Comparison of ENCODE assay signal across 9 cellular contexts in the genomic region with DNA sequence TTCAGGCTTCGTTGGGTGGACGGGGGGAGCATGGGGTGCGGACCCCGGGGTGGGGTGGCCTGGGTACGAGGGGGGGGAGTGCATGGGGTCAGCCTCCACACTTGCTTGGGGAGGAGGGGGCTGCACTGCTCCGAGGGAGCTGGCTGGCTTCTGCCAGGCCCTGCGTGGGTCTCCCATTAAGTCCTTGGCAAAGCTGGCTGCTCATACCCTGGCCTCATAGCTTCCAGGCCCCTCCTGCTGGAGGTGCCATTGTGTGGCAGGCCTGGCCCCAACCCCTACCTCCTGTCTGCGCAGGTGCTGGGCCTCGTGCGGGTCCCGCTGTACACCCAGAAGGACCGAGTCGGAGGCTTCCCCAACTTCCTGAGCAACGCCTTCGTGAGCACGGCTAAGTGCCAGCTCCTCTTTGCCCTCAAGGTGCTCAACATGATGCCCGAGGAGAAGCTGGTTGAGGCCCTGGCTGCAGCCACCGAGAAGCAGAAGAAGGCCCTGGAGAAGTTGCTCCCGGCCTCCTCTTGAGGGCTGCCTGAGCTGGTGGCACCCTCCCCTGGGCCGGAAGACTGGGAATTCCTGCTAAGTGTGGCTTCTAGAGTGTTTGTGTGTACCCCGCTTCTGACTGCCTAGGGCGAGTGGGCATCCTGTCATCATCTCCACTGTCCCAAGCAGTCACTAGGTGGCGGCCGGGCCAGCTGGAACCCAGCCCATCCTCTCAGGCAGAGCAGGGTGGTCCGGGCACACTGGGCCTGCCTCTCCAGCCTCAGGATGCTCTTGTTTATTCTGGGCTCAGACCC. TPM values are rescaled to one million over a fixed set of nuclear protein-coding genes. Genes with fewer than 3 reads are reported as not detected.
DNase-seq lines count a peak whose midpoint lies in the region; ATAC-seq, FAIRE-seq and TF ChIP-seq lines count a peak whose summit lies in the region.
"Had no signal": no experiment of that assay in that cellular context is flagged by ENCODE, and none has a peak within 500 bp of the region (broad histone marks: within the 10 kb centered on the region; RNA-seq: fewer than 3 reads in every experiment).

No MANE protein-coding gene starts in this region.

- intact Hi-C loops in activated CD4-positive, alpha-beta T cell treated with anti-CD3 and anti-CD28 coated beads, Interleukin-2, amount 10 ng/mL, durations not matched to agents 24 days and 14 days (cut with micrococcal nuclease), result no loop called here
- intact Hi-C loops in K562 (cut with micrococcal nuclease), result no loop called here
- intact Hi-C loops in thyroid gland (cut with DNase I), result loop anchor here (5.0 kb wide), 2 partner anchors 37 to 78 kb away; a partner anchor contains a TSS

- peaks cover 13% of the 10 kb centered on the region for H3K4me1 Mint-ChIP-seq in activated CD4-positive, alpha-beta T cell treated with anti-CD3 and anti-CD28 coated beads, Interleukin-2, amount 10 ng/mL, durations not matched to agents 24 days and 14 days

- 0 out of 2 replicates have a peak, but pooled peaks have one; percentile 26 for TF ChIP-seq POLR2A in K562 (conservative IDR thresholded peaks at IDR 0.05)
- TF ChIP-seq POLR2A in thyroid gland (IDR thresholded peaks at IDR 0.05), result no peak

- H3K27ac Mint-ChIP-seq in activated CD4-positive, alpha-beta T cell treated with anti-CD3 and anti-CD28 coated beads, Interleukin-2, amount 10 ng/mL, durations not matched to agents 24 days and 14 days, result peak overlapping the region; percentile 75

- no peak overlapping the region for H2AFZ ChIP-seq in K562 (ENCODE audit: low read depth, low read length)

- POLR2A ChIA-PET in K562 (lab: Yijun Ruan, JAX), result interaction anchor here (0.5 to 1.7 kb wide), 8 partner anchors 9 to 260 kb away, joined by 3 to 11 read pairs (median 3); no protein-coding TSS in a partner anchor

- 0 out of 2 replicates have a peak overlapping the region, but pooled peaks have one; percentile 12 for H3K4me2 ChIP-seq in K562 (ENCODE audit: insufficient read depth, low read length)

- CTCF ChIA-PET in K562 (lab: Yijun Ruan, JAX; ENCODE audit: low intra/inter-chr PET ratio), result no interaction called here

- H3K9me3 ChIP-seq in K562 (replicated peaks; ENCODE audit: control insufficient read depth, insufficient read depth, low read depth, low read length) (no peaks in the 10 kb centered on the region), thyroid gland (no peaks in the 10 kb centered on the region)

- H3K9me1 ChIP-seq in K562 (ENCODE audit: control insufficient read depth, insufficient read depth, low read length), result peaks cover 3% of the 10 kb centered on the region

- no peak for TF ChIP-seq EP300 in K562 (IDR thresholded peaks at IDR 0.05; ENCODE audit: low read length)

- H3K9me3 Mint-ChIP-seq in activated CD4-positive, alpha-beta T cell treated with anti-CD3 and anti-CD28 coated beads, Interleukin-2, amount 10 ng/mL, durations not matched to agents 24 days and 14 days, result no peaks in the 10 kb centered on the region

- BruUV-seq in K562 (replicated peaks; lab: Mats Ljungman, UMichigan), result no TSS peak

- H3K79me2 ChIP-seq in K562 (ENCODE audit: control insufficient read depth, insufficient read depth, low read length), result peaks cover 12% of the 10 kb centered on the region

- H3K27me3 Mint-ChIP-seq in activated CD4-positive, alpha-beta T cell treated with anti-CD3 and anti-CD28 coated beads, Interleukin-2, amount 10 ng/mL, durations not matched to agents 24 days and 14 days, result no peaks in the 10 kb centered on the region

- peaks cover 20% of the 10 kb centered on the region for H3K36me3 Mint-ChIP-seq in activated CD4-positive, alpha-beta T cell treated with anti-CD3 and anti-CD28 coated beads, Interleukin-2, amount 10 ng/mL, durations not matched to agents 24 days and 14 days (ENCODE audit: low read depth)

- ATAC-seq in K562 (no peak), GM21447 (IDR thresholded peaks at IDR 0.05; ENCODE audit: unreplicated experiment) (no peak)

- peaks cover 8% of the 10 kb centered on the region; the same call in 1 of the 2 replicates for H4K20me1 ChIP-seq in K562 (replicated peaks; ENCODE audit: control insufficient read depth, insufficient read depth, low read length)

- DNase-seq in activated CD4-positive, alpha-beta T cell treated with anti-CD3 and anti-CD28 coated beads, Interleukin-2, amount 10 ng/mL, durations not matched to agents 24 days and 14 days, result no peak
- DNase-seq in activated CD4-positive, alpha-beta T cell treated with anti-CD3 and anti-CD28 coated beads, Interleukin-2, amount 50 U/mL, for 48 hours, result no peak
- DNase-seq in K562 (ENCODE audit: extremely low read depth in 1 of 4, low spot score in 3 of 4) (no peak), inferior parietal cortex (ENCODE audit: extremely low spot score) (peak; percentile 17), thyroid gland (no peak), D721Med (ENCODE audit: insufficient read length, low spot score) (no peak), GM13976 (ENCODE audit: low spot score) (no peak)

- no peak for TF ChIP-seq RAD21 in K562 (CRISPR knock-in tag; conservative IDR thresholded peaks at IDR 0.05 in 1 of 2, IDR thresholded peaks at IDR 0.05 in 1 of 2)

- FAIRE-seq in K562 (lab: Jason Lieb, UNC) (no peak), D721Med (lab: Jason Lieb, UNC) (no peak)
- FAIRE-seq: G401.6 had no signal

- peak overlapping the region in 1 of 2 experiments; percentile 99; a peak in 2 of 4 replicates for H3K9ac ChIP-seq in K562 (ENCODE audit: insufficient read depth in 1 of 2, low read depth in 2 of 2, low read length in 2 of 2)

- H3K27ac ChIP-seq in K562 (ENCODE audit: extremely low read depth, low read depth, low read length) (no peak overlapping the region), thyroid gland (peak overlapping the region in 2 of 3 donors; percentile 22 to 87)

- peaks cover 0 to 72% of the 10 kb centered on the region in 2 experiments; a peak in 3 of 5 replicates for H3K4me1 ChIP-seq in K562 (replicated peaks in 1 of 2; ENCODE audit: control insufficient read depth in 2 of 2, insufficient read depth in 2 of 2, low read length in 2 of 2)
- peaks cover 15 to 22% of the 10 kb centered on the region in 2 donors for H3K4me1 ChIP-seq in thyroid gland

- H3K4me3 Mint-ChIP-seq in activated CD4-positive, alpha-beta T cell treated with anti-CD3 and anti-CD28 coated beads, Interleukin-2, amount 10 ng/mL, durations not matched to agents 24 days and 14 days, result peak overlapping the region; percentile 84

- H3K27me3 ChIP-seq in K562 (ENCODE audit: control insufficient read depth in 2 of 2, insufficient read depth in 2 of 2, low read length in 2 of 2), result no peaks in the 10 kb centered on the region
- H3K27me3 ChIP-seq in thyroid gland, result no peaks in the 10 kb centered on the region

- 92% methylated on average over 17 of the region's 25 CpGs for WGBS in K562 (ENCODE audit: insufficient coverage, low coverage, missing lambda C conversion rate)
- 36 to 44% methylated on average over 4 to 8 of the region's 25 CpGs for WGBS in thyroid gland, 2 donors

- in situ Hi-C loops in K562 (cut with MboI), result no loop called here
- in situ Hi-C loops in GM13976 (cut with MboI; ENCODE audit: low sequenced_read_pairs, unreplicated experiment), result no loop called here

- TF ChIP-seq CTCF in K562 (IDR thresholded peaks at IDR 0.05 in 2 of 3, conservative IDR thresholded peaks at IDR 0.05 in 1 of 3; ENCODE audit: insufficient read depth in 2 of 3, low read depth in 1 of 3, low read length in 3 of 3) (no peak), thyroid gland (IDR thresholded peaks at IDR 0.05) (no peak), D721Med (IDR thresholded peaks at IDR 0.05; ENCODE audit: insufficient read depth, missing control alignments) (no peak), GM13976 (IDR thresholded peaks at IDR 0.05; ENCODE audit: borderline replicate concordance, control extremely low read depth, extremely low read depth, insufficient read depth, missing control alignments) (no peak)

- H3K36me3 ChIP-seq in K562 (ENCODE audit: control insufficient read depth, insufficient read depth, low read length) (peaks cover 53% of the 10 kb centered on the region; the same call in 2 of the 3 replicates), thyroid gland (peaks cover 33% of the 10 kb centered on the region in 2 donors)

- H3K4me3 ChIP-seq in K562, result peak overlapping the region; percentile 97
- H3K4me3 ChIP-seq in thyroid gland (replicated peaks in 1 of 3), result peak overlapping the region in 1 of 3 donors; percentile 97

RNA-seq across cellular contexts. Expression of a gene that starts 1.5 kb away (rescaled TPM):
- 35.4 and 36.1 TPM in 2 replicates for total RNA-seq in activated CD4-positive, alpha-beta T cell treated with anti-CD3 and anti-CD28 coated beads, Interleukin-2, amount 10 ng/mL, durations not matched to agents 24 days and 14 days
- 12.3 and 32.4 TPM in 2 replicates for total RNA-seq in K562 (2011; cell fraction: chromatin; rRNA removed; ENCODE audit: low replicate concordance)
- 30.5 and 32.1 TPM in 2 replicates for total RNA-seq in K562 (2011; cell fraction: nucleolus; rRNA removed)
- total RNA-seq in K562 (2011; cell fraction: nucleoplasm; rRNA removed), result 19.6 TPM in 2 replicates
- 35.7 and 37.0 TPM in 2 replicates for total RNA-seq in K562 (2014; rRNA removed)
- 5.9 and 8.6 TPM in 2 replicates for total RNA-seq in K562 (2014; rRNA removed; fragmentation: Illumina TruSeq; extraction: Trizol)
- total RNA-seq in K562 (2015; rRNA removed; fragmentation: Illumina TruSeq; extraction: Trizol), result 13.7 and 13.8 TPM in 2 replicates
- 33.1 and 34.9 TPM in 2 replicates for total RNA-seq in K562 (2021)
- 14.6 and 20.1 TPM in 2 replicates for polyA plus RNA-seq in K562 (2011; rRNA removed)
- polyA plus RNA-seq in K562 (2011; cell fraction: cytosol; rRNA removed), result 25.7 and 57.0 TPM in 2 replicates
- 28.9 and 31.1 TPM in 2 replicates for polyA plus RNA-seq in K562 (2011; cell fraction: nucleus; rRNA removed)
- polyA plus RNA-seq in K562 (2012), result 18.7 and 22.2 TPM in 2 replicates
- 10.1 and 14.7 TPM in 2 replicates for polyA plus RNA-seq in K562 (2014; fragmentation: Illumina TruSeq; extraction: Trizol)
- polyA plus RNA-seq in K562 (2014; fragmentation: Nextera tagmentation; extraction: Ambion mirVana), result 1 to 10 TPM; 1.4 to 1.9 TPM
- polyA plus RNA-seq in K562 (2014; rRNA removed), result 37.6 and 39.9 TPM in 2 replicates
- polyA minus RNA-seq in K562 (2011; rRNA and poly(A)+ RNA removed), result 4.1 and 5.1 TPM in 2 replicates
- 7.0 and 11.2 TPM in 2 replicates for polyA minus RNA-seq in K562 (2011; cell fraction: cytosol; rRNA and poly(A)+ RNA removed)
- polyA minus RNA-seq in K562 (2011; cell fraction: nucleus; rRNA and poly(A)+ RNA removed), result 10.1 and 11.6 TPM in 2 replicates
- 10 to 100 TPM; 27.0 to 61.1 (median 38.9) TPM for total RNA-seq in thyroid gland

RNA-seq across cellular contexts. Expression of a gene that starts 39.2 kb away (rescaled TPM):
- 21.8 and 22.3 TPM in 2 replicates for total RNA-seq in activated CD4-positive, alpha-beta T cell treated with anti-CD3 and anti-CD28 coated beads, Interleukin-2, amount 10 ng/mL, durations not matched to agents 24 days and 14 days
- 131 and 242 TPM in 2 replicates for total RNA-seq in K562 (2011; cell fraction: chromatin; rRNA removed; ENCODE audit: low replicate concordance)
- 131 and 135 TPM in 2 replicates for total RNA-seq in K562 (2011; cell fraction: nucleolus; rRNA removed)
- total RNA-seq in K562 (2011; cell fraction: nucleoplasm; rRNA removed), result 120 and 128 TPM in 2 replicates
- total RNA-seq in K562 (2014; rRNA removed), result 21.5 and 21.9 TPM in 2 replicates
- total RNA-seq in K562 (2014; rRNA removed; fragmentation: Illumina TruSeq; extraction: Trizol), result 8.0 and 12.0 TPM in 2 replicates
- total RNA-seq in K562 (2015; rRNA removed; fragmentation: Illumina TruSeq; extraction: Trizol), result 14.8 and 15.6 TPM in 2 replicates
- total RNA-seq in K562 (2021), result 22.1 and 25.7 TPM in 2 replicates
- polyA plus RNA-seq in K562 (2011; rRNA removed), result 17.2 and 21.5 TPM in 2 replicates
- 15.2 and 18.4 TPM in 2 replicates for polyA plus RNA-seq in K562 (2011; cell fraction: cytosol; rRNA removed)
- polyA plus RNA-seq in K562 (2011; cell fraction: nucleus; rRNA removed), result 68.8 and 84.5 TPM in 2 replicates
- 11.9 and 13.9 TPM in 2 replicates for polyA plus RNA-seq in K562 (2012)
- 9.3 and 11.4 TPM in 2 replicates for polyA plus RNA-seq in K562 (2014; fragmentation: Illumina TruSeq; extraction: Trizol)
- polyA plus RNA-seq in K562 (2014; fragmentation: Nextera tagmentation; extraction: Ambion mirVana), result under 1 TPM; 0.43 to 0.66 TPM
- 23.4 and 23.7 TPM in 2 replicates for polyA plus RNA-seq in K562 (2014; rRNA removed)
- 29.5 and 35.6 TPM in 2 replicates for polyA minus RNA-seq in K562 (2011; rRNA and poly(A)+ RNA removed)
- 11.2 and 13.6 TPM in 2 replicates for polyA minus RNA-seq in K562 (2011; cell fraction: cytosol; rRNA and poly(A)+ RNA removed)
- polyA minus RNA-seq in K562 (2011; cell fraction: nucleus; rRNA and poly(A)+ RNA removed), result 34.1 and 41.4 TPM in 2 replicates
- 10 to 100 TPM; 22.9 to 35.3 (median 25.1) TPM for total RNA-seq in thyroid gland

RNA-seq across cellular contexts. Expression of a gene that starts 39.5 kb away (rescaled TPM):
- not detected in 2 replicates for total RNA-seq in activated CD4-positive, alpha-beta T cell treated with anti-CD3 and anti-CD28 coated beads, Interleukin-2, amount 10 ng/mL, durations not matched to agents 24 days and 14 days
- 0.19 TPM in 1 of 2 replicates, not detected in the other for total RNA-seq in K562 (2011; cell fraction: chromatin; rRNA removed; ENCODE audit: low replicate concordance)
- total RNA-seq in K562 (2011; cell fraction: nucleolus; rRNA removed), result 0.33 and 0.39 TPM in 2 replicates
- 0.15 TPM in 2 replicates for total RNA-seq in K562 (2011; cell fraction: nucleoplasm; rRNA removed)
- total RNA-seq in K562 (2014; rRNA removed), result not detected in 2 replicates
- total RNA-seq in K562 (2014; rRNA removed; fragmentation: Illumina TruSeq; extraction: Trizol), result not detected in 2 replicates
- not detected in 2 replicates for total RNA-seq in K562 (2015; rRNA removed; fragmentation: Illumina TruSeq; extraction: Trizol)
- total RNA-seq in K562 (2021), result not detected in 2 replicates
- 0.04 and 0.11 TPM in 2 replicates for polyA plus RNA-seq in K562 (2011; rRNA removed)
- 0.07 and 0.10 TPM in 2 replicates for polyA plus RNA-seq in K562 (2011; cell fraction: cytosol; rRNA removed)
- 0.07 and 0.40 TPM in 2 replicates for polyA plus RNA-seq in K562 (2011; cell fraction: nucleus; rRNA removed)
- polyA plus RNA-seq in K562 (2012), result 0.16 and 0.26 TPM in 2 replicates
- 0.10 TPM in 1 of 2 replicates, not detected in the other for polyA plus RNA-seq in K562 (2014; fragmentation: Illumina TruSeq; extraction: Trizol)
- polyA plus RNA-seq in K562 (2014; fragmentation: Nextera tagmentation; extraction: Ambion mirVana), result not detected
- 0.12 TPM in 1 of 2 replicates, not detected in the other for polyA plus RNA-seq in K562 (2014; rRNA removed)
- not detected in 2 replicates for polyA minus RNA-seq in K562 (2011; rRNA and poly(A)+ RNA removed)
- polyA minus RNA-seq in K562 (2011; cell fraction: cytosol; rRNA and poly(A)+ RNA removed), result not detected in 2 replicates
- 0.33 TPM in 1 of 2 replicates, not detected in the other for polyA minus RNA-seq in K562 (2011; cell fraction: nucleus; rRNA and poly(A)+ RNA removed)
- total RNA-seq in thyroid gland, result 1 to 10 TPM in 3 of 4 donors, under 1 TPM in 1; 0.25 to 4.1 (median 2.8) TPM
